21 cellular contexts compared by ENCODE assay signal in the genomic region with DNA sequence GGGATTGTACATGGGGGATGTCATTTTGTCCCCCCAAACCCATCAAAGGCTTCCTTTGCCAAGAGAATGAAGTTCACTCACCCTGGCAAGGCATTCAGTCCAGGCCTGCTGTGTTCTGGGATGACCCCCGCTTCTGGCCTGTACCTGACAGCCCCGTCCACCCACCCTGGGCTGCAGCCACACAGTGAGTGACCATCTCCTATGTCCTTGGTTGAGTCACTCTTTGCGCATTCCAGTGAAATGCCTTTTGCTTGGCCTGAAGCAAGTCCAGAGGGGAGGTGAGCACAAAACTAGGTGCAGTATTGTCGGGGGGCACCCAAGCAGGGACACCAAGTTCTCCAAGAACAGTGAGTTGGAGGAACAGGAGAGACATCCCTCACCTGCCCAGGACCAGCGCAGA. TPM values are rescaled to one million over a fixed set of nuclear protein-coding genes. Genes with fewer than 3 reads are reported as not detected.
"Had no signal": no experiment of that assay in that cellular context is flagged by ENCODE, and none has a peak within 500 bp of the region (broad histone marks: within the 10 kb centered on the region; RNA-seq: fewer than 3 reads in every experiment).

No MANE protein-coding gene starts in this region.

- DNase-seq: activated CD4-positive, alpha-beta T cell treated with anti-CD3 and anti-CD28 coated beads, Interleukin-2, amount 10 ng/mL, durations not matched to agents 7 days and 5 days; activated CD4-positive, CD25-positive, alpha-beta regulatory T cell; activated CD8-positive, alpha-beta memory T cell treated with anti-CD3 and anti-CD28 coated beads for 24 hours; activated naive CD4-positive, alpha-beta T cell; activated naive CD8-positive, alpha-beta T cell treated with anti-CD3 and anti-CD28 coated beads, Interleukin-2, amount 50 U/mL, for 24 hours; cerebellar nuclear complex; dermis blood vessel endothelial cell; foreskin melanocyte; stimulated activated CD4-positive, alpha-beta T cell treated with anti-CD3 and anti-CD28 coated beads, Interleukin-2, amount 100 ng/mL, for 48 hours; stimulated activated naive CD4-positive, alpha-beta T cell; substantia nigra had no signal

- ATAC-seq: activated naive CD8-positive, alpha-beta T cell treated with anti-CD3 and anti-CD28 coated beads, Interleukin-2, amount 50 U/mL, for 24 hours had no signal

- H3K4me1 ChIP-seq: tibial nerve had no signal

- H3K4me3 ChIP-seq: breast epithelium, tibial nerve had no signal

- H3K36me3 ChIP-seq: breast epithelium, tibial nerve had no signal

- H3K27ac Mint-ChIP-seq: activated CD4-positive, alpha-beta T cell treated with anti-CD3 and anti-CD28 coated beads, Interleukin-2, amount 10 ng/mL, durations not matched to agents 7 days and 5 days; activated naive CD8-positive, alpha-beta T cell treated with anti-CD3 and anti-CD28 coated beads, Interleukin-2, amount 50 U/mL, for 24 hours had no signal

- H3K27ac ChIP-seq: breast epithelium, epithelial cell of prostate, tibial nerve had no signal

- H3K27me3 Mint-ChIP-seq: activated CD4-positive, alpha-beta T cell treated with anti-CD3 and anti-CD28 coated beads, Interleukin-2, amount 10 ng/mL, durations not matched to agents 7 days and 5 days; activated naive CD8-positive, alpha-beta T cell treated with anti-CD3 and anti-CD28 coated beads, Interleukin-2, amount 50 U/mL, for 24 hours had no signal

- H3K27me3 ChIP-seq: breast epithelium, tibial nerve had no signal

- H3K9me3 ChIP-seq: breast epithelium had no signal

- H3K4me3 Mint-ChIP-seq: activated naive CD8-positive, alpha-beta T cell treated with anti-CD3 and anti-CD28 coated beads, Interleukin-2, amount 50 U/mL, for 24 hours; T-helper 1 cell treated with Interleukin-12 subunit alpha and Interleukin-12 subunit beta and Interleukin-4 antibody, amounts not matched to agents 30 μg/mL and 1 μg/mL, for 36 hours had no signal

RNA-seq across cellular contexts. Expression of gene TMPRSS3, which starts 10.2 kb away (rescaled TPM):
- total RNA-seq: dermis blood vessel endothelial cell, fibroblast of lung, mesenteric fat pad, myocyte, osteocyte, tibial nerve had no signal

RNA-seq across cellular contexts. Expression of gene UBASH3A, which starts 18.1 kb away (rescaled TPM):
- total RNA-seq: dermis blood vessel endothelial cell, fibroblast of lung, myocyte, osteocyte had no signal

RNA-seq across cellular contexts. Expression of gene TFF1, which starts 19.3 kb away (rescaled TPM):
- total RNA-seq: activated CD4-positive, alpha-beta T cell treated with anti-CD3 and anti-CD28 coated beads, Interleukin-2, amount 10 ng/mL, durations not matched to agents 7 days and 5 days; aorta; dermis blood vessel endothelial cell; fibroblast of lung; lower leg skin; mesenteric fat pad; myocyte; osteocyte; tibial nerve had no signal

RNA-seq across cellular contexts. Expression of gene TFF2, which starts 34.8 kb away (rescaled TPM):
- total RNA-seq: activated CD4-positive, alpha-beta T cell treated with anti-CD3 and anti-CD28 coated beads, Interleukin-2, amount 10 ng/mL, durations not matched to agents 7 days and 5 days; aorta; breast epithelium; dermis blood vessel endothelial cell; fibroblast of lung; lower leg skin; mesenteric fat pad; myocyte; osteocyte; tibial nerve had no signal
